ENCODE assay signal across 13 cellular contexts in the genomic region with DNA sequence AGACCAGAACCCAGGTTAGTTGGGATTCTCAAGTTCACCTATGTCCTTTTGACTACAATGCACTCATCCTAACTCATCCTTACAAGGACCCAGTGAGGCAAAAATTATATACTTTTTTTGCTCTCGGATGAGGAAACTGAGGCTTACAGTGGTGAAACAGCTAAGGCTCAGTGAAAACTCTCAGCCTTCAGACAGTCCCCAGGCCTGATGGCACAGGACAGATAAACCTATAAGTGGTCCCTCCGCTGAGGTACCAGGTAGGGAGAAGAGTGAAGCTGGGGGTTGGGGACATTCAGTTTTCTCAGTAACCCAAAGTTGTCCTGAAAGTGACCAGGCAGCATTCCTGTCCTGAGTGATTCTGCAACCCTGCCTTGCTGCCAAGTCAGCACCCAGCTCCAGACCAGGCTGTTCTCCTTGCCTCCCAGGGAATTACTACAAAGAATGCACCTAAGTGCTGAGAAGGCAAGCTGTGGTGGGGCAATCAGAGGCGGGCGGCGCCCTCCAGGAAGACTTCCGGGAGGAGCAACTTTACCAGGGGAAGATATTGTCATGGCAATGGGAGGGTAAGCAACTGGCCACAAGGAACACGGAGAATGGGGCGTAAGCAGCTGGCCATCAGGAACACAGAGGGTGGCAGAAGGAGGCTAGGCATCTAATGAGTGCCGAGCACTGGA. TPM values are rescaled to one million over a fixed set of nuclear protein-coding genes. Genes with fewer than 3 reads are reported as not detected.
DNase-seq lines count a peak whose midpoint lies in the region; ATAC-seq, FAIRE-seq and TF ChIP-seq lines count a peak whose summit lies in the region.
"Had no signal": no experiment of that assay in that cellular context is flagged by ENCODE, and none has a peak within 500 bp of the region (broad histone marks: within the 10 kb centered on the region; RNA-seq: fewer than 3 reads in every experiment).

No MANE protein-coding gene starts in this region.

- TF ChIP-seq POLR2A in H54 (IDR thresholded peaks at IDR 0.05; ENCODE audit: low read depth, low read length): no peak

- no peaks in the 10 kb centered on the region for H3K9me3 Mint-ChIP-seq in WTC11

- no peaks in the 10 kb centered on the region for H3K27me3 ChIP-seq in iPS-18a (ENCODE audit: control insufficient read depth, insufficient read depth, low read length)
- no peaks in the 10 kb centered on the region for H3K27me3 ChIP-seq in rectal smooth muscle tissue (ENCODE audit: control insufficient read depth, insufficient read depth, low read length)

- TF ChIP-seq CTCF in GM13977 (IDR thresholded peaks at IDR 0.05; ENCODE audit: extremely low read depth, insufficient read depth, missing control alignments): no peak
- no peak for TF ChIP-seq CTCF in WTC11 (IDR thresholded peaks at IDR 0.05)

- DNase-seq in GM13977 (ENCODE audit: low spot score): peak; percentile 17
- peak; percentile 64 for DNase-seq in WTC11 (ENCODE audit: low spot score)
- no peak for DNase-seq in activated T-cell treated with anti-CD3 and anti-CD28 coated beads, Interleukin-2, amount 50 U/mL, for 1 hour
- DNase-seq in HTR-8/SVneo (ENCODE audit: insufficient read length, low spot score): no peak
- DNase-seq in H54 (ENCODE audit: insufficient read length, low spot score): no peak
- no peak for DNase-seq in A172 (ENCODE audit: low spot score)
- DNase-seq: NCI-H1092, WERI-Rb-1 had no signal

- CTCF ChIA-PET in WTC11 (lab: Charles Lee): interaction anchor here (0.9 to 8.2 kb wide), 12 partner anchors 8 to 101 kb away, joined by 3 to 126 read pairs (median 9); partner anchors contain the start of genes KDF1 and TRNP1

- H3K27ac ChIP-seq in iPS-18a (ENCODE audit: low read length): peak overlapping the region; percentile 90
- H3K27ac ChIP-seq in rectal smooth muscle tissue (ENCODE audit: low read depth, low read length): peak overlapping the region; percentile 73
- H3K27ac ChIP-seq: WERI-Rb-1 had no signal

- peaks cover 75% of the 10 kb centered on the region for H3K4me1 Mint-ChIP-seq in WTC11

- H3K9me3 ChIP-seq in iPS-18a (ENCODE audit: control insufficient read depth, low read depth, low read length): no peaks in the 10 kb centered on the region

- H3K4me1 ChIP-seq in iPS-18a (ENCODE audit: control insufficient read depth, low read depth, low read length) (peaks cover 62% of the 10 kb centered on the region), rectal smooth muscle tissue (ENCODE audit: control insufficient read depth, insufficient read depth, low read length) (peaks cover 49% of the 10 kb centered on the region)

- H3K36me3 Mint-ChIP-seq in WTC11: peaks cover 49% of the 10 kb centered on the region

- ATAC-seq in WTC11: peak; percentile 1

- no peak for FAIRE-seq in HTR-8/SVneo (lab: Jason Lieb, UNC)
- FAIRE-seq in H54 (lab: Jason Lieb, UNC): no peak
- FAIRE-seq: D721Med had no signal

- peak overlapping the region; percentile 94 for H3K27ac Mint-ChIP-seq in WTC11

- H3K4me3 ChIP-seq in iPS-18a (ENCODE audit: low read length) (peak overlapping the region; percentile 42), rectal smooth muscle tissue (ENCODE audit: low read length) (no peak overlapping the region)

- H3K36me3 ChIP-seq in iPS-18a (ENCODE audit: control insufficient read depth, low read depth, low read length): peaks cover 39% of the 10 kb centered on the region
- H3K36me3 ChIP-seq in rectal smooth muscle tissue (ENCODE audit: control insufficient read depth, insufficient read depth, low read length): no peaks in the 10 kb centered on the region
- H3K36me3 ChIP-seq: WERI-Rb-1 had no signal

- POLR2A ChIA-PET in WTC11 (lab: Charles Lee): interaction anchor here (0.5 to 5.5 kb wide), 9 partner anchors 10 to 1014 kb away, joined by 3 to 83 read pairs (median 3); partner anchors contain the start of genes KDF1 and TRNP1

- in situ Hi-C loops in GM13977 (cut with MboI; ENCODE audit: low pct_unique_long_range_greater_than_20kb, low sequenced_read_pairs, unreplicated experiment): no loop called here

- H3K27me3 Mint-ChIP-seq in WTC11 (ENCODE audit: low read depth): no peaks in the 10 kb centered on the region

- H3K9ac ChIP-seq in iPS-18a (ENCODE audit: low read length): peak overlapping the region; percentile 72
- peak overlapping the region; percentile 52 for H3K9ac ChIP-seq in rectal smooth muscle tissue (ENCODE audit: low read length)

- peak overlapping the region; percentile 88 for H3K4me3 Mint-ChIP-seq in WTC11

TF ChIP-seq in WTC11, 78 proteins besides CTCF, POLR2A, EP300 and RAD21 (continues in another document):
- TF ChIP-seq ESRRA (CRISPR knock-in tag; IDR thresholded peaks at IDR 0.05; ENCODE audit: borderline replicate concordance): no peak
- no peak for TF ChIP-seq TEAD4 (CRISPR knock-in tag; IDR thresholded peaks at IDR 0.05)
- peak; percentile 54; the same call in 1 of the 2 replicates for TF ChIP-seq ZNF232 (CRISPR knock-in tag; IDR thresholded peaks at IDR 0.05)
- TF ChIP-seq MXD4 (CRISPR knock-in tag; IDR thresholded peaks at IDR 0.05; ENCODE audit: borderline replicate concordance): no peak
- peak; percentile 95 for TF ChIP-seq ETV6 (CRISPR knock-in tag; IDR thresholded peaks at IDR 0.05)
- TF ChIP-seq PRRX2 (CRISPR knock-in tag; IDR thresholded peaks at IDR 0.05): no peak
- peak; percentile 80; the same call in 1 of the 2 replicates for TF ChIP-seq FOXP4 (CRISPR knock-in tag; IDR thresholded peaks at IDR 0.05)
- peak; percentile 70 for TF ChIP-seq FOXK1 (CRISPR knock-in tag; IDR thresholded peaks at IDR 0.05)
- no peak for TF ChIP-seq NR1H2 (CRISPR knock-in tag; IDR thresholded peaks at IDR 0.05)
- no peak for TF ChIP-seq STAT6 (CRISPR knock-in tag; conservative IDR thresholded peaks at IDR 0.05; ENCODE audit: low read depth)
- no peak for TF ChIP-seq GTF2I (CRISPR knock-in tag; conservative IDR thresholded peaks at IDR 0.05)
- TF ChIP-seq MLX (CRISPR knock-in tag; IDR thresholded peaks at IDR 0.05): no peak
- TF ChIP-seq, protein P1, sequence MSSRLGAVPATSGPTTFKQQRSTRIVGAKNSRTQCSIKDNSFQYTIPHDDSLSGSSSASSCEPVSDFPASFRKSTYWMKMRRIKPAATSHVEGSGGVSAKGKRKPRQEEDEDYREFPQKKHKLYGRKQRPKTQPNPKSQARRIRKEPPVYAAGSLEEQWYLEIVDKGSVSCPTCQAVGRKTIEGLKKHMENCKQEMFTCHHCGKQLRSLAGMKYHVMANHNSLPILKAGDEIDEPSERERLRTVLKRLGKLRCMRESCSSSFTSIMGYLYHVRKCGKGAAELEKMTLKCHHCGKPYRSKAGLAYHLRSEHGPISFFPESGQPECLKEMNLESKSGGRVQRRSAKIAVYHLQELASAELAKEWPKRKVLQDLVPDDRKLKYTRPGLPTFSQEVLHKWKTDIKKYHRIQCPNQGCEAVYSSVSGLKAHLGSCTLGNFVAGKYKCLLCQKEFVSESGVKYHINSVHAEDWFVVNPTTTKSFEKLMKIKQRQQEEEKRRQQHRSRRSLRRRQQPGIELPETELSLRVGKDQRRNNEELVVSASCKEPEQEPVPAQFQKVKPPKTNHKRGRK (CRISPR knock-in tag; IDR thresholded peaks at IDR 0.05; ENCODE audit: borderline replicate concordance): no peak

RNA-seq across cellular contexts. Expression of gene TENT5B, which starts 4.6 kb away (rescaled TPM):
- 104 to 124 TPM (median 119 TPM) in 3 replicates for total RNA-seq in WTC11 (2021)
- 15.9 and 25.8 TPM in 2 replicates for total RNA-seq in A172 (2014; rRNA removed; shearing (Covaris generic))

RNA-seq across cellular contexts. Expression of gene TRNP1, which starts 14.6 kb away (rescaled TPM):
- 37.6 to 51.4 TPM (median 49.4 TPM) in 3 replicates for total RNA-seq in WTC11 (2021)
- total RNA-seq in A172 (2014; rRNA removed; shearing (Covaris generic)): 19.3 and 23.9 TPM in 2 replicates

RNA-seq across cellular contexts. Expression of gene KDF1, which starts 47.8 kb away (rescaled TPM):
- 18.9 to 19.8 TPM (median 19.0 TPM) in 3 replicates for total RNA-seq in WTC11 (2021)
- total RNA-seq in A172 (2014; rRNA removed; shearing (Covaris generic)): not detected in 2 replicates
- total RNA-seq: cerebellum, glomerular endothelial cell had no signal

Comparison
In these comparisons a context has a peak if more than half of its experiments do, and no peak if none do; other contexts are left out.
1. DNase-seq: peak in GM13977 (single experiment) and WTC11 (single experiment); none in activated T-cell treated with anti-CD3 and anti-CD28 coated beads, Interleukin-2, amount 50 U/mL, for 1 hour (single experiment), HTR-8/SVneo (single experiment), H54 (single experiment) and A172 (single experiment).
2. RNA of gene KDF1, which starts 47.8 kb away (total RNA-seq): 18.9 to 19.8 TPM in WTC11; not detected in A172; every median in the first group is over 10 times any median in the second.